In genomic region chr17:41962768-41963434, GRCh38 we compare ENCODE assay signal across 8 cellular contexts. TPM values are rescaled to one million over a fixed set of nuclear protein-coding genes. Genes with fewer than 3 reads are reported as not detected.
A peak's percentile ranks its signal among the peaks of the same experiment; 100 is the strongest.
DNase-seq lines count a peak whose midpoint lies in the region; ATAC-seq and TF ChIP-seq lines count a peak whose summit lies in the region.

No MANE protein-coding gene starts in this region.

- no peak overlapping the region for H3K27ac Mint-ChIP-seq in CD8-positive, alpha-beta T cell
- peak overlapping the region; percentile 23 to 64 (median 64) for H3K27ac Mint-ChIP-seq in IgD-negative memory B cell
- H3K27ac Mint-ChIP-seq in activated T-cell treated with anti-CD3 and anti-CD28 coated beads, Interleukin-2, amount 50 U/mL, for 72 hours = peak overlapping the region; percentile 53

- no peaks in the 10 kb centered on the region for H3K9me3 Mint-ChIP-seq in CD8-positive, alpha-beta T cell
- no peaks in the 10 kb centered on the region for H3K9me3 Mint-ChIP-seq in IgD-negative memory B cell
- H3K9me3 Mint-ChIP-seq in activated T-cell treated with anti-CD3 and anti-CD28 coated beads, Interleukin-2, amount 50 U/mL, for 72 hours = no peaks in the 10 kb centered on the region

- no peak overlapping the region for H3K4me3 ChIP-seq in CD8-positive, alpha-beta T cell (ENCODE audit: low read depth, low read length)
- H3K4me3 ChIP-seq in Panc1 (ENCODE audit: low read depth in 2 of 2, low read length in 2 of 2) = no peak overlapping the region
- no peak overlapping the region for H3K4me3 ChIP-seq in fibroblast of villous mesenchyme (ENCODE audit: low read depth, low read length)
- H3K4me3 ChIP-seq in testis = no peak overlapping the region

- WGBS in testis, 2 donors = 37 to 45% methylated on average over 7 to 9 of the region's 9 CpGs

- CTCF ChIA-PET in CD8-positive, alpha-beta T cell (lab: Charles Lee) = interaction anchor here (0.5 to 10.2 kb wide), 35 partner anchors 9 to 548 kb away, joined by 3 to 120 read pairs (median 4); partner anchors contain the start of genes DHX58, DNAJC7, KAT2A and KCNH4
- CTCF ChIA-PET in Panc1 (lab: Charles Lee) = interaction anchor here (0.6 to 1.0 kb wide), 3 partner anchors 10 to 284 kb away, joined by 3 to 8 read pairs (median 4); no protein-coding TSS in a partner anchor

- H3K36me3 Mint-ChIP-seq in CD8-positive, alpha-beta T cell = no peaks in the 10 kb centered on the region
- no peaks in the 10 kb centered on the region for H3K36me3 Mint-ChIP-seq in IgD-negative memory B cell
- H3K36me3 Mint-ChIP-seq in activated T-cell treated with anti-CD3 and anti-CD28 coated beads, Interleukin-2, amount 50 U/mL, for 72 hours (ENCODE audit: insufficient read depth in 2 of 2) = no peaks in the 10 kb centered on the region

- H3K27ac ChIP-seq in CD8-positive, alpha-beta T cell (ENCODE audit: low read depth, low read length) = no peak overlapping the region
- H3K27ac ChIP-seq in Panc1 (ENCODE audit: low read length) (no peak overlapping the region), testis (no peak overlapping the region)

- no peaks in the 10 kb centered on the region for H3K27me3 ChIP-seq in CD8-positive, alpha-beta T cell (ENCODE audit: insufficient read depth, low read length)
- H3K27me3 ChIP-seq in Panc1 (ENCODE audit: control insufficient read depth, insufficient read depth, low read length) = no peaks in the 10 kb centered on the region
- H3K27me3 ChIP-seq in testis = no peaks in the 10 kb centered on the region

- H3K4me1 ChIP-seq in CD8-positive, alpha-beta T cell (ENCODE audit: insufficient read depth, low read length) = peaks cover 20% of the 10 kb centered on the region
- peaks cover 12% of the 10 kb centered on the region for H3K4me1 ChIP-seq in Panc1 (ENCODE audit: control insufficient read depth, insufficient read depth, low read length)
- H3K4me1 ChIP-seq in testis = peaks cover 29% of the 10 kb centered on the region

- H3K9me3 ChIP-seq in CD8-positive, alpha-beta T cell (ENCODE audit: low read length) = no peaks in the 10 kb centered on the region
- no peaks in the 10 kb centered on the region for H3K9me3 ChIP-seq in Panc1 (ENCODE audit: control insufficient read depth, insufficient read depth, low read depth, low read length)
- no peaks in the 10 kb centered on the region for H3K9me3 ChIP-seq in testis

- no TSS peak for BruUV-seq in Panc1 (replicated peaks; lab: Mats Ljungman, UMichigan)

- peaks cover 22% of the 10 kb centered on the region for H3K4me1 Mint-ChIP-seq in CD8-positive, alpha-beta T cell (ENCODE audit: low read depth)
- peaks cover 10 to 13% (median 13%) of the 10 kb centered on the region in 3 donors for H3K4me1 Mint-ChIP-seq in IgD-negative memory B cell
- peaks cover 25% of the 10 kb centered on the region for H3K4me1 Mint-ChIP-seq in activated T-cell treated with anti-CD3 and anti-CD28 coated beads, Interleukin-2, amount 50 U/mL, for 72 hours (ENCODE audit: low read depth)

- intact Hi-C loops in CD8-positive, alpha-beta T cell (cut with DNase I, micrococcal nuclease) = loop anchor here (1.0 kb wide), 1 partner anchor 153 kb away; no protein-coding TSS in a partner anchor
- intact Hi-C loops in Panc1 (cut with micrococcal nuclease; ENCODE audit: unreplicated experiment) (loop anchor here (5.0 kb wide), 1 partner anchor 149 kb away; the partner anchor contains the start of gene DHX58), testis (cut with DNase I; ENCODE audit: low total_unique reads) (loop anchor here (10.0 kb wide), 1 partner anchor 62 kb away; the partner anchor contains the start of gene NKIRAS2)

- no peak for ATAC-seq in CD8-positive, alpha-beta T cell
- 0 out of 2 replicates have a peak, but pooled peaks have one; percentile 38 for ATAC-seq in Panc1
- peak; percentile 26 to 31 for ATAC-seq in activated T-cell treated with anti-CD3 and anti-CD28 coated beads, Interleukin-2, amount 50 U/mL, for 72 hours (replicated peaks in 1 of 2)
- no peak for ATAC-seq in omental fat pad (ENCODE audit: low FRiP score)
- no peak for ATAC-seq in HG03521 (IDR thresholded peaks at IDR 0.05; ENCODE audit: unreplicated experiment)

- TF ChIP-seq POLR2A in testis (IDR thresholded peaks at IDR 0.05) = no peak

- H3K36me3 ChIP-seq in CD8-positive, alpha-beta T cell (ENCODE audit: insufficient read depth, low read length) = no peaks in the 10 kb centered on the region
- no peaks in the 10 kb centered on the region; the same call in 1 of the 2 replicates for H3K36me3 ChIP-seq in Panc1 (ENCODE audit: control insufficient read depth, insufficient read depth, low read length)
- H3K36me3 ChIP-seq in testis (ENCODE audit: low read depth, missing control alignments) = no peaks in the 10 kb centered on the region

- H3K4me3 Mint-ChIP-seq in CD8-positive, alpha-beta T cell = no peak overlapping the region
- peak overlapping the region in 2 of 4 donors; percentile 41 to 67 for H3K4me3 Mint-ChIP-seq in IgD-negative memory B cell
- no peak overlapping the region for H3K4me3 Mint-ChIP-seq in activated T-cell treated with anti-CD3 and anti-CD28 coated beads, Interleukin-2, amount 50 U/mL, for 72 hours

- POLR2A ChIA-PET in CD8-positive, alpha-beta T cell (lab: Charles Lee) = interaction anchor here (1.0 kb wide), 1 partner anchor 44 kb away, joined by 3 read pairs; the partner anchor contains the start of gene ACLY
- POLR2A ChIA-PET in Panc1 (lab: Charles Lee) = no interaction called here

- H3K27me3 Mint-ChIP-seq in CD8-positive, alpha-beta T cell (ENCODE audit: low read depth) = no peaks in the 10 kb centered on the region
- H3K27me3 Mint-ChIP-seq in IgD-negative memory B cell = no peaks in the 10 kb centered on the region
- H3K27me3 Mint-ChIP-seq in activated T-cell treated with anti-CD3 and anti-CD28 coated beads, Interleukin-2, amount 50 U/mL, for 72 hours (ENCODE audit: low read depth) = no peaks in the 10 kb centered on the region

- DNase-seq in CD8-positive, alpha-beta T cell = peak; percentile 43 to 78 (median 69)
- DNase-seq in Panc1 (ENCODE audit: low read depth, low spot score) (peak; percentile 24), fibroblast of villous mesenchyme (ENCODE audit: low read depth) (peak; percentile 66), omental fat pad (ENCODE audit: low spot score) (peak; percentile 65), testis (peak; percentile 88)
- DNase-seq in activated T-cell treated with anti-CD3 and anti-CD28 coated beads, Interleukin-2, amount 50 U/mL, for 72 hours = peak; percentile 77 to 80

- peak; percentile 91 for TF ChIP-seq CTCF in CD8-positive, alpha-beta T cell (IDR thresholded peaks at IDR 0.05)
- TF ChIP-seq CTCF in Panc1 (IDR thresholded peaks at IDR 0.05) (peak; percentile 77), fibroblast of villous mesenchyme (IDR thresholded peaks at IDR 0.05; ENCODE audit: insufficient read depth, low read depth, low read length) (peak; percentile 87), omental fat pad (IDR thresholded peaks at IDR 0.05) (peak in 2 of 3 donors; percentile 20 to 47), testis (IDR thresholded peaks at IDR 0.05) (peak; percentile 81 to 84 (median 82))

- in situ Hi-C loops in Panc1 (cut with HindIII; ENCODE audit: low pct_unique_long_range_greater_than_20kb, low sequenced_read_pairs) = no loop called here

RNA-seq across cellular contexts. Expression of gene CNP, which starts 3.7 kb away (rescaled TPM):
- 10 to 100 TPM; 16.7 to 18.8 TPM for total RNA-seq in CD8-positive, alpha-beta T cell
- polyA plus RNA-seq in IgD-negative memory B cell = 53.0 TPM
- total RNA-seq in Panc1 (2021; ENCODE audit: unreplicated experiment) = 79.9 TPM
- 103 TPM for polyA plus RNA-seq in Panc1 (2012; ENCODE audit: insufficient read length)
- total RNA-seq in activated T-cell treated with anti-CD3 and anti-CD28 coated beads, Interleukin-2, amount 50 U/mL, for 72 hours = 10 to 100 TPM; 51.4 to 53.8 TPM
- 94.6 and 98.6 TPM in 2 replicates for total RNA-seq in fibroblast of villous mesenchyme
- 10 to 100 TPM; 42.2 to 62.9 (median 49.8) TPM for total RNA-seq in omental fat pad
- total RNA-seq in testis = 10 to 100 TPM; 74.3 to 89.7 TPM
- polyA plus RNA-seq in testis (ENCODE audit: insufficient read depth, low read depth, low replicate concordance) = 40.8 TPM

RNA-seq across cellular contexts. Expression of gene ODAD4, which starts 32.5 kb away (rescaled TPM):
- 1 to 10 TPM; 1.1 to 1.6 TPM for total RNA-seq in CD8-positive, alpha-beta T cell
- polyA plus RNA-seq in IgD-negative memory B cell (0.10 TPM), testis (ENCODE audit: insufficient read depth, low read depth, low replicate concordance) (53.7 TPM)
- total RNA-seq in Panc1 (2021; ENCODE audit: unreplicated experiment) (0.69 TPM), fibroblast of villous mesenchyme (0.43 and 0.64 TPM in 2 replicates), omental fat pad (under 1 TPM; 0.19 to 0.96 (median 0.49) TPM), testis (10 to 100 TPM; 22.3 to 26.0 TPM)
- 0.94 TPM for polyA plus RNA-seq in Panc1 (2012; ENCODE audit: insufficient read length)
- total RNA-seq in activated T-cell treated with anti-CD3 and anti-CD28 coated beads, Interleukin-2, amount 50 U/mL, for 72 hours = 1 to 10 TPM in 1 of 2 donors, under 1 TPM in 1; 0.72 to 1.6 TPM

RNA-seq across cellular contexts. Expression of gene ACLY, which starts 44.1 kb away (rescaled TPM):
- 10 to 100 TPM; 24.9 to 25.0 TPM for total RNA-seq in CD8-positive, alpha-beta T cell
- polyA plus RNA-seq in IgD-negative memory B cell (52.9 TPM), testis (ENCODE audit: insufficient read depth, low read depth, low replicate concordance) (83.0 TPM)
- total RNA-seq in Panc1 (2021; ENCODE audit: unreplicated experiment) (225 TPM), fibroblast of villous mesenchyme (400 and 446 TPM in 2 replicates), omental fat pad (100 to 1,000 TPM in 3 of 4 donors, 10 to 100 TPM in 1; 91.6 to 133 (median 111) TPM), testis (10 to 100 TPM; 68.4 to 86.0 TPM)
- polyA plus RNA-seq in Panc1 (2012; ENCODE audit: insufficient read length) = 176 TPM
- 100 to 1,000 TPM; 124 to 129 TPM for total RNA-seq in activated T-cell treated with anti-CD3 and anti-CD28 coated beads, Interleukin-2, amount 50 U/mL, for 72 hours

RNA-seq across cellular contexts. Expression of gene DNAJC7, which starts 54.3 kb away (rescaled TPM):
- 100 to 1,000 TPM; 124 to 134 TPM for total RNA-seq in CD8-positive, alpha-beta T cell
- polyA plus RNA-seq in IgD-negative memory B cell (82.3 TPM), testis (ENCODE audit: insufficient read depth, low read depth, low replicate concordance) (94.3 TPM)
- total RNA-seq in Panc1 (2021; ENCODE audit: unreplicated experiment) (72.0 TPM), fibroblast of villous mesenchyme (63.8 and 80.7 TPM in 2 replicates), omental fat pad (10 to 100 TPM; 46.5 to 72.5 (median 70.7) TPM), testis (10 to 100 TPM; 81.1 to 86.2 TPM)
- 76.8 TPM for polyA plus RNA-seq in Panc1 (2012; ENCODE audit: insufficient read length)
- total RNA-seq in activated T-cell treated with anti-CD3 and anti-CD28 coated beads, Interleukin-2, amount 50 U/mL, for 72 hours = 100 to 1,000 TPM; 106 to 117 TPM

RNA-seq across cellular contexts. Expression of gene NKIRAS2, which starts 57.0 kb away (rescaled TPM):
- total RNA-seq in CD8-positive, alpha-beta T cell = 10 to 100 TPM; 13.2 to 14.8 TPM
- 30.7 TPM for polyA plus RNA-seq in IgD-negative memory B cell
- 22.4 TPM for total RNA-seq in Panc1 (2021; ENCODE audit: unreplicated experiment)
- polyA plus RNA-seq in Panc1 (2012; ENCODE audit: insufficient read length) = 31.7 TPM
- total RNA-seq in activated T-cell treated with anti-CD3 and anti-CD28 coated beads, Interleukin-2, amount 50 U/mL, for 72 hours = 10 to 100 TPM; 18.6 to 24.3 TPM
- total RNA-seq in fibroblast of villous mesenchyme = 34.5 and 35.8 TPM in 2 replicates
- total RNA-seq in omental fat pad = 10 to 100 TPM; 27.8 to 39.3 (median 30.4) TPM
- 100 to 1,000 TPM in 1 of 2 donors, 10 to 100 TPM in 1; 85.1 to 103 TPM for total RNA-seq in testis
- polyA plus RNA-seq in testis (ENCODE audit: insufficient read depth, low read depth, low replicate concordance) = 65.4 TPM

Comparison
In these comparisons a context has a peak if more than half of its experiments do, and no peak if none do; other contexts are left out.
1. ATAC-seq: peak in Panc1 (single experiment) and activated T-cell treated with anti-CD3 and anti-CD28 coated beads, Interleukin-2, amount 50 U/mL, for 72 hours (2 of 2); none in CD8-positive, alpha-beta T cell (single experiment), omental fat pad (single experiment) and HG03521 (single experiment).
2. DNase-seq: peak in every context shown above with its lines; median percentile 88 in testis; 78 in activated T-cell treated with anti-CD3 and anti-CD28 coated beads, Interleukin-2, amount 50 U/mL, for 72 hours; 69 in CD8-positive, alpha-beta T cell; 66 in fibroblast of villous mesenchyme; 65 in omental fat pad; 24 in Panc1.
3. CTCF ChIP-seq: peak in every context shown above with its lines; median percentile 91 in CD8-positive, alpha-beta T cell; 87 in fibroblast of villous mesenchyme; 82 in testis; 77 in Panc1; 34 in omental fat pad.
4. RNA of gene ODAD4, which starts 32.5 kb away (total RNA-seq): 22.3 to 26.0 TPM in testis; 0.72 to 1.6 TPM in activated T-cell treated with anti-CD3 and anti-CD28 coated beads, Interleukin-2, amount 50 U/mL, for 72 hours, 1.1 to 1.6 TPM in CD8-positive, alpha-beta T cell, 0.19 to 0.96 TPM in omental fat pad, 0.69 TPM in Panc1 (single experiment) and 0.43 to 0.64 TPM in fibroblast of villous mesenchyme; every median in the first group is over 4 times any median in the second.